ENCODE assay signal across 8 cellular contexts in the genomic region with DNA sequence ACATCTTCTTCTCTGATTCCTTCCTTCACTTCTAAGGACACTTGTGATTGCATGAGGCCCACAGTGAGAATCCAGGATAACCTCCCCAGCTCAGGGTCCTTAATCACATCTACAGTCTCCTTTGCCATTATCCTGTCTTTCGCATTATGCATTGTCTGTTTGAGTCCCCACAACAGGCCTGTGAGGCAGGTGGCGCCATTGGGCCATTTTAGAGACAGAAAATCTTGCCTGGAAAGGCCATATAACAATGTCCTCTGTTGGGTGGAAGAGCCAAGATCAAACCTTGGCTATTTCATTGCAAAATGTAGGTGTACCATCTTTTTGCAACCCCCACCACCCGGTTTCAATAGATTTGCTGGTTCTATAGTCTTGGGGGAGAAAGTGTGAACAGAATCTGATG. TPM values are rescaled to one million over a fixed set of nuclear protein-coding genes. Genes with fewer than 3 reads are reported as not detected.
DNase-seq lines count a peak whose midpoint lies in the region; ATAC-seq and TF ChIP-seq lines count a peak whose summit lies in the region.

No MANE protein-coding gene starts in this region.

- WGBS in heart right ventricle, 2 donors = 21 to 23% methylated on average over 3 of the region's 3 CpGs
- WGBS in sigmoid colon, 2 donors = 20 to 28% methylated on average over 3 of the region's 3 CpGs

- no peaks in the 10 kb centered on the region for H3K36me3 Mint-ChIP-seq in activated naive CD4-positive, alpha-beta T cell treated with anti-CD3 and anti-CD28 coated beads, Interleukin-2, amount 50 U/mL, for 72 hours

- in situ Hi-C loops in ACHN (cut with HindIII; ENCODE audit: low pct_ligation_motif_present, low pct_unique_long_range_greater_than_20kb, low sequenced_read_pairs) (no loop called here), GM13977 (cut with MboI; ENCODE audit: low pct_unique_long_range_greater_than_20kb, low sequenced_read_pairs, unreplicated experiment) (no loop called here)

- ATAC-seq in HG03378 (IDR thresholded peaks at IDR 0.05; ENCODE audit: unreplicated experiment) = peak; percentile 82
- peak; percentile 61 to 70 for ATAC-seq in activated naive CD4-positive, alpha-beta T cell treated with anti-CD3 and anti-CD28 coated beads, Interleukin-2, amount 50 U/mL, for 72 hours
- ATAC-seq in heart right ventricle = peak in 6 of 8 donors; percentile 56 to 79 (median 64)

- H3K4me1 ChIP-seq in heart right ventricle (no peaks in the 10 kb centered on the region), sigmoid colon (no peaks in the 10 kb centered on the region)

- H3K27ac Mint-ChIP-seq in activated naive CD4-positive, alpha-beta T cell treated with anti-CD3 and anti-CD28 coated beads, Interleukin-2, amount 50 U/mL, for 72 hours = no peak overlapping the region

- H3K4me3 ChIP-seq in heart right ventricle (no peak overlapping the region), sigmoid colon (no peak overlapping the region)

- TF ChIP-seq EP300 in sigmoid colon (IDR thresholded peaks at IDR 0.05) = no peak

- H3K9me3 Mint-ChIP-seq in activated naive CD4-positive, alpha-beta T cell treated with anti-CD3 and anti-CD28 coated beads, Interleukin-2, amount 50 U/mL, for 72 hours = no peaks in the 10 kb centered on the region

- DNase-seq in ACHN (peak; percentile 54), GM13977 (ENCODE audit: low spot score) (peak; percentile 25), SHP77 treated with DMSO at 0.1 percent for 48 hours (lab: John Stamatoyannopoulos, UW) (peak; percentile 33), heart right ventricle (peak; percentile 53 to 54), sigmoid colon (peak; percentile 69), T1000 (lab: John Stamatoyannopoulos, UW) (no peak)
- DNase-seq in activated naive CD4-positive, alpha-beta T cell treated with anti-CD3 and anti-CD28 coated beads, Interleukin-2, amount 50 U/mL, for 72 hours (ENCODE audit: low spot score in 2 of 2) = peak; percentile 58 to 59

- H3K27me3 ChIP-seq in heart right ventricle = peaks cover 0 to 12% (median 0%) of the 10 kb centered on the region in 7 donors
- no peaks in the 10 kb centered on the region for H3K27me3 ChIP-seq in sigmoid colon

- no peaks in the 10 kb centered on the region for H3K9me3 ChIP-seq in heart right ventricle
- H3K9me3 ChIP-seq in sigmoid colon = no peaks in the 10 kb centered on the region

- intact Hi-C loops in heart right ventricle (cut with DNase I) = loop anchor here in 3 of 10 donors (1.0 to 2.0 kb wide), 3 partner anchors 194 to 195 kb away; no protein-coding TSS in a partner anchor
- intact Hi-C loops in sigmoid colon (cut with DNase I) = no loop called here

- TF ChIP-seq POLR2A in sigmoid colon (IDR thresholded peaks at IDR 0.05) = no peak

- H3K36me3 ChIP-seq in heart right ventricle (no peaks in the 10 kb centered on the region), sigmoid colon (no peaks in the 10 kb centered on the region)

- TF ChIP-seq CTCF in GM13977 (IDR thresholded peaks at IDR 0.05; ENCODE audit: extremely low read depth, insufficient read depth, missing control alignments) (peak; percentile 89), heart right ventricle (IDR thresholded peaks at IDR 0.05) (peak; percentile 29 to 81 (median 67)), sigmoid colon (IDR thresholded peaks at IDR 0.05) (peak; percentile 25 to 60 (median 46))

- no peak overlapping the region for H3K27ac ChIP-seq in heart right ventricle
- no peak overlapping the region for H3K27ac ChIP-seq in sigmoid colon

RNA-seq across cellular contexts. Expression of gene DCUN1D4, which starts 11.8 kb away (rescaled TPM):
- total RNA-seq in activated naive CD4-positive, alpha-beta T cell treated with anti-CD3 and anti-CD28 coated beads, Interleukin-2, amount 50 U/mL, for 72 hours = 10 to 100 TPM; 46.9 to 48.7 TPM
- 10 to 100 TPM; 30.6 to 48.7 (median 37.6) TPM for total RNA-seq in heart right ventricle
- 10 to 100 TPM; 11.0 to 21.1 TPM for polyA plus RNA-seq in heart right ventricle
- total RNA-seq in sigmoid colon = 10 to 100 TPM; 48.6 to 76.2 (median 62.3) TPM
- 10 to 100 TPM in 1 of 3 donors, 1 to 10 TPM in 2; 9.6 to 10.7 (median 9.9) TPM for polyA plus RNA-seq in sigmoid colon
